ENCODE assay signal across 21 cellular contexts in genomic region chr6:62707156-62707555, GRCh38.
A peak's percentile ranks its signal among the peaks of the same experiment; 100 is the strongest.
DNase-seq lines count a peak whose midpoint lies in the region; ATAC-seq and TF ChIP-seq lines count a peak whose summit lies in the region.
"Had no signal": no experiment of that assay in that cellular context is flagged by ENCODE, and none has a peak within 500 bp of the region (broad histone marks: within the 10 kb centered on the region; RNA-seq: fewer than 3 reads in every experiment).

No MANE protein-coding gene starts in this region.

- no peaks in the 10 kb centered on the region for H3K36me3 ChIP-seq in Karpas-422 (ENCODE audit: insufficient read depth, low read length)
- H3K36me3 ChIP-seq: prostate gland had no signal

- no peak for ATAC-seq in left cardiac atrium
- ATAC-seq: naive thymus-derived CD8-positive, alpha-beta T cell had no signal

- no peaks in the 10 kb centered on the region for H3K4me1 ChIP-seq in Karpas-422 (ENCODE audit: low read length)
- H3K4me1 ChIP-seq: prostate gland had no signal

- no peaks in the 10 kb centered on the region for H3K79me2 ChIP-seq in Karpas-422 (ENCODE audit: low read length)

- H3K27ac ChIP-seq in Karpas-422 (ENCODE audit: low read length) = no peak overlapping the region
- H3K27ac ChIP-seq: prostate gland had no signal

- H4K20me1 ChIP-seq in Karpas-422 (ENCODE audit: insufficient read depth, low read depth, low read length) = no peaks in the 10 kb centered on the region

- peak; percentile 28 for TF ChIP-seq CTCF in GM12873 (IDR thresholded peaks at IDR 0.05; ENCODE audit: insufficient read depth, low read depth, low read length, missing control alignments)

- no peak overlapping the region for H3K4me2 ChIP-seq in Karpas-422 (ENCODE audit: low read depth, low read length, poor library complexity, severe bottlenecking)

- H2AFZ ChIP-seq in Karpas-422 (ENCODE audit: low read length) = no peak overlapping the region

- H3K4me3 ChIP-seq in Karpas-422 (ENCODE audit: low read length) = no peak overlapping the region
- H3K4me3 ChIP-seq: prostate gland had no signal

- DNase-seq in Karpas-422 (peak; percentile 46), RPMI8226 (peak; percentile 9), islet precursor cell (peak; percentile 52), left cardiac atrium (no peak), midbrain (lab: John Stamatoyannopoulos, UW) (no peak), NCI-H1092 (lab: John Stamatoyannopoulos, UW) (no peak)
- DNase-seq: activated naive CD4-positive, alpha-beta T cell; activated T-cell treated with anti-CD3 and anti-CD28 coated beads for 4 hours; effector memory CD4-positive, alpha-beta T cell; GF-D8; HCEC 1CT; head of caudate nucleus; naive thymus-derived CD8-positive, alpha-beta T cell; NCI-H2107; NCI-H774; SHP77 treated with DMSO at 0.1 percent for 48 hours; small intestine; stimulated activated CD4-positive, alpha-beta T cell treated with anti-CD3 and anti-CD28 coated beads, Interleukin-4, amount 100 ng/mL, for 4 hours; stimulated activated CD8-positive, alpha-beta memory T cell treated with anti-CD3 and anti-CD28 coated beads, Interleukin-4, amount 100 ng/mL, for 48 hours had no signal

- no peaks in the 10 kb centered on the region for H3K9me3 ChIP-seq in Karpas-422 (ENCODE audit: low read length)
- H3K9me3 ChIP-seq: prostate gland had no signal

- H3K9me2 ChIP-seq in Karpas-422 (replicated peaks; ENCODE audit: insufficient read depth, low read length) = no peaks in the 10 kb centered on the region

- intact Hi-C loops in left cardiac atrium (cut with DNase I) = no loop called here

- H3K9ac ChIP-seq in Karpas-422 (ENCODE audit: low read length) = no peak overlapping the region

- H3K27me3 ChIP-seq in Karpas-422 (ENCODE audit: low read length) = no peaks in the 10 kb centered on the region

Comparison
In these comparisons a context has a peak if more than half of its experiments do, and no peak if none do; other contexts are left out.
1. DNase-seq: peak in Karpas-422 (single experiment), RPMI8226 (single experiment) and islet precursor cell (single experiment); none in left cardiac atrium (single experiment), midbrain (single experiment) and NCI-H1092 (single experiment).